14 cellular contexts compared by ENCODE assay signal in the genomic region with DNA sequence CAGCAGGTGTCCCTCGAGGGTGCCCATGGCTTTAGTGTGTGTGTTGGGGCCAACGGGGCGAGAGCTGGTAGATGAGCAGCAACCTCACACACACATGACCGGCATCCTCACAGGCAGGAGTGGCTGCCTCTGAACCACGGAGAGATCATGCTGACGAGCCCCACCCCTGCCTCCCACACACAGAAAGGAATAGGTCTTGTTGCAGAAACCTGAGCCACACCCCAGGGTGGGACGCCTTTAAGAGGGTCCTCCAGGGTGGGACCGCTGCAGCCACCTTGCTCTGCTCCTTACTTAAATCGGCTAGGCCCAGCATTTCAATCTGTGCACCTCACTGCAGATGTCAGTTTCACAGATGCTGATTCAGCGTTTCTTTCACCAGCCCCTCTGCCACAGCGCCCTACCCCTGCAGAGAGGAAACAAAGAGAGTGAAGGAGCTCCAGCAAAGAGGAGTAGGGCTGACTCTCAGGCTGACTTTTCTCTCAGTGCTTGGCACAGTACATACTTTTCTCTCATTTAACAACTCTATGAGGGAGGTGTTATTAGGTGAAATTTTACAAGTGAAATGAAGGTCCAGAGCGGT.
DNase-seq lines count a peak whose midpoint lies in the region; ATAC-seq and TF ChIP-seq lines count a peak whose summit lies in the region.
"Had no signal": no experiment of that assay in that cellular context is flagged by ENCODE, and none has a peak within 500 bp of the region (broad histone marks: within the 10 kb centered on the region; RNA-seq: fewer than 3 reads in every experiment).

No MANE protein-coding gene starts in this region.

- TF ChIP-seq CTCF in GM20000 (IDR thresholded peaks at IDR 0.05; ENCODE audit: extremely low read depth, missing control alignments) (no peak), IMR-90 (conservative IDR thresholded peaks at IDR 0.05; ENCODE audit: low read depth, low read length) (no peak), endodermal cell (conservative IDR thresholded peaks at IDR 0.05) (no peak), mammary epithelial cell (conservative IDR thresholded peaks at IDR 0.05 in 1 of 2, IDR thresholded peaks at IDR 0.05 in 1 of 2; ENCODE audit: extremely low read depth in 1 of 2, insufficient read depth in 1 of 2, low read depth in 1 of 2, low read length in 2 of 2) (no peak)

- POLR2A ChIA-PET in IMR-90 (lab: Charles Lee; ENCODE audit: unreplicated experiment), result interaction anchor here (0.6 kb wide), 1 partner anchor 378 kb away, joined by 13 read pairs; no protein-coding TSS in a partner anchor

- H3K4me3 ChIP-seq in IMR-90 (ENCODE audit: insufficient read depth, low read depth, low read length) (no peak overlapping the region), endodermal cell (ENCODE audit: low read length) (no peak overlapping the region), neuronal stem cell (ENCODE audit: low read length in 2 of 2) (no peak overlapping the region), mammary epithelial cell (replicated peaks in 1 of 3; ENCODE audit: insufficient read depth in 1 of 3, low read depth in 2 of 3, low read length in 3 of 3) (no peak overlapping the region)

- peaks cover 15% of the 10 kb centered on the region for H3K27me3 Mint-ChIP-seq in endodermal cell (ENCODE audit: insufficient read depth)

- H3K9me3 Mint-ChIP-seq in endodermal cell, result peaks cover 7% of the 10 kb centered on the region

- no peak overlapping the region for H2BK12ac ChIP-seq in neuronal stem cell (ENCODE audit: low read length)

- no peak overlapping the region for H4K8ac ChIP-seq in IMR-90 (ENCODE audit: low read depth in 2 of 2, low read length in 2 of 2)
- no peak overlapping the region for H4K8ac ChIP-seq in neuronal stem cell (ENCODE audit: low read depth, low read length)

- no peak overlapping the region for H3K56ac ChIP-seq in IMR-90 (ENCODE audit: extremely low read depth, insufficient read depth, low read length)

- H3K27ac Mint-ChIP-seq in endodermal cell, result no peak overlapping the region

- H3K36me3 ChIP-seq in IMR-90 (ENCODE audit: control insufficient read depth, insufficient read depth, low read length) (no peaks in the 10 kb centered on the region), endodermal cell (ENCODE audit: control insufficient read depth, insufficient read depth, low read length) (no peaks in the 10 kb centered on the region), neuronal stem cell (replicated peaks in 1 of 2; ENCODE audit: control insufficient read depth in 2 of 2, insufficient read depth in 2 of 2, low read length in 2 of 2) (no peaks in the 10 kb centered on the region), mammary epithelial cell (ENCODE audit: insufficient read depth, low read length) (no peaks in the 10 kb centered on the region)

- H3K27me3 ChIP-seq in IMR-90 (ENCODE audit: control insufficient read depth, insufficient read depth, low read length), result peaks cover 23% of the 10 kb centered on the region
- H3K27me3 ChIP-seq in endodermal cell (ENCODE audit: control insufficient read depth, insufficient read depth, low read length, poor library complexity, severe bottlenecking), result peaks cover 4% of the 10 kb centered on the region
- peaks cover 0 to 11% (median 0%) of the 10 kb centered on the region in 3 experiments for H3K27me3 ChIP-seq in neuronal stem cell (ENCODE audit: control insufficient read depth in 3 of 3, insufficient read depth in 3 of 3, low read depth in 1 of 3, low read length in 3 of 3)
- H3K27me3 ChIP-seq in mammary epithelial cell (ENCODE audit: insufficient read depth, low read length), result peaks cover 5% of the 10 kb centered on the region

- CTCF ChIA-PET in IMR-90 (lab: Yijun Ruan, JAX) (no interaction called here), mammary epithelial cell (lab: Charles Lee; ENCODE audit: low non-redundant PET) (interaction anchor here (0.6 kb wide), 1 partner anchor 25 kb away, joined by 5 read pairs; no protein-coding TSS in a partner anchor)

- no peaks in the 10 kb centered on the region for H3K9me1 ChIP-seq in IMR-90 (ENCODE audit: insufficient read depth, low read length)

- H2BK20ac ChIP-seq in IMR-90 (ENCODE audit: low read depth, low read length), result no peak overlapping the region

- H2BK5ac ChIP-seq in IMR-90 (ENCODE audit: low read depth, low read length, poor library complexity, severe bottlenecking) (no peak overlapping the region), neuronal stem cell (ENCODE audit: low read length) (no peak overlapping the region)

- H2AK9ac ChIP-seq in IMR-90 (replicated peaks; ENCODE audit: low read depth, low read length, poor library complexity), result no peak overlapping the region

- no peak for TF ChIP-seq RAD21 in IMR-90 (IDR thresholded peaks at IDR 0.05; ENCODE audit: low read length)

- dilution Hi-C loops in IMR-90 (cut with HindIII; ENCODE audit: low sequenced_read_pairs, unreplicated experiment) (no loop called here), mammary epithelial cell (cut with HindIII; ENCODE audit: low sequenced_read_pairs) (no loop called here)

- H2BK15ac ChIP-seq in IMR-90 (ENCODE audit: low read depth, low read length) (no peak overlapping the region), neuronal stem cell (ENCODE audit: low read length) (peak overlapping the region; percentile 68)

- WGBS in IMR-90 (ENCODE audit: extremely low coverage in 2 of 2, insufficient read length in 1 of 2), 2 experiments, result 40% methylated on average over 2 of the region's 12 CpGs; no CpG with 5 or more reads in 1 of the 2 experiments
- 62 to 70% methylated on average over 5 to 12 of the region's 12 CpGs for WGBS in endodermal cell (ENCODE audit: insufficient coverage in 1 of 2, insufficient read length in 1 of 2), 2 experiments
- WGBS in neuronal stem cell (ENCODE audit: extremely low coverage in 2 of 2, insufficient read length in 2 of 2, insufficient replicate concordance in 1 of 2), 2 donors, result no CpG with 5 or more reads among the region's 12 CpGs
- 8% methylated on average over 7 of the region's 12 CpGs for WGBS in mammary epithelial cell (ENCODE audit: low coverage, missing lambda C conversion rate)

- no peak for ATAC-seq in IMR-90 (ENCODE audit: low read depth)

- intact Hi-C loops in IMR-90 (cut with micrococcal nuclease) (no loop called here), mammary epithelial cell (cut with micrococcal nuclease) (no loop called here)

- H3K4me3 Mint-ChIP-seq in endodermal cell, result no peak overlapping the region
- H3K4me3 Mint-ChIP-seq: CD14-positive monocyte, H9 had no signal

- no peaks in the 10 kb centered on the region for H3K79me2 ChIP-seq in mammary epithelial cell (ENCODE audit: insufficient read depth, low read length)

- H3K4me2 ChIP-seq in IMR-90 (ENCODE audit: low read depth, low read length) (no peak overlapping the region), neuronal stem cell (ENCODE audit: insufficient read depth, low read length, poor library complexity, severe bottlenecking) (no peak overlapping the region), mammary epithelial cell (ENCODE audit: insufficient read depth, low read depth, low read length) (no peak overlapping the region)
- H3K4me2 ChIP-seq: SK-N-SH had no signal

- peaks cover 5% of the 10 kb centered on the region for H3K9me3 ChIP-seq in IMR-90 (ENCODE audit: control insufficient read depth, insufficient read depth, low read length)
- peaks cover 9% of the 10 kb centered on the region for H3K9me3 ChIP-seq in endodermal cell (ENCODE audit: control insufficient read depth, low read length)
- peaks cover 0 to 5% of the 10 kb centered on the region in 2 donors for H3K9me3 ChIP-seq in neuronal stem cell (replicated peaks in 1 of 2; ENCODE audit: control insufficient read depth in 2 of 2, insufficient read depth in 1 of 2, low read depth in 1 of 2, low read length in 2 of 2)
- no peaks in the 10 kb centered on the region for H3K9me3 ChIP-seq in mammary epithelial cell (replicated peaks; ENCODE audit: insufficient read depth, low read length)
- H3K9me3 ChIP-seq: SK-N-SH had no signal

- no peak overlapping the region for H3K18ac ChIP-seq in IMR-90 (ENCODE audit: low read depth, low read length)
- H3K18ac ChIP-seq in neuronal stem cell (ENCODE audit: low read length), result peak overlapping the region; percentile 25

- H4K20me1 ChIP-seq in IMR-90 (ENCODE audit: insufficient read depth, low read length) (no peaks in the 10 kb centered on the region), mammary epithelial cell (ENCODE audit: insufficient read depth, low read length) (no peaks in the 10 kb centered on the region)

- no peak for TF ChIP-seq POLR2A in IMR-90 (IDR thresholded peaks at IDR 0.05; ENCODE audit: low read depth, low read length)

- H2BK120ac ChIP-seq in IMR-90 (ENCODE audit: low read depth, low read length), result no peak overlapping the region
- H2BK120ac ChIP-seq in neuronal stem cell (ENCODE audit: low read depth, low read length), result no peak overlapping the region

- H3K23ac ChIP-seq in IMR-90 (ENCODE audit: low read depth, low read length), result no peak overlapping the region
- no peak overlapping the region for H3K23ac ChIP-seq in neuronal stem cell (ENCODE audit: low read depth, low read length, poor library complexity)

- H2AK5ac ChIP-seq in IMR-90 (ENCODE audit: low read depth, low read length), result no peak overlapping the region
- no peak overlapping the region for H2AK5ac ChIP-seq in neuronal stem cell (ENCODE audit: low read depth, low read length)

- H3K4me1 ChIP-seq in IMR-90 (ENCODE audit: control insufficient read depth, insufficient read depth, low read length) (no peaks in the 10 kb centered on the region), endodermal cell (ENCODE audit: control insufficient read depth, insufficient read depth, low read length) (no peaks in the 10 kb centered on the region), neuronal stem cell (ENCODE audit: control insufficient read depth in 2 of 2, insufficient read depth in 1 of 2, low read depth in 1 of 2, low read length in 2 of 2) (peaks cover 0 to 3% of the 10 kb centered on the region in 2 donors), mammary epithelial cell (ENCODE audit: insufficient read depth, low read length) (no peaks in the 10 kb centered on the region)

- no peak overlapping the region for H3K4ac ChIP-seq in IMR-90 (ENCODE audit: low read depth, low read length)
- no peak overlapping the region for H3K4ac ChIP-seq in neuronal stem cell (ENCODE audit: low read length)

- BruUV-seq in IMR-90 (replicated peaks; lab: Mats Ljungman, UMichigan), result no TSS peak
- no TSS peak for BruUV-seq in mammary epithelial cell (replicated peaks; lab: Mats Ljungman, UMichigan)

- H4K91ac ChIP-seq in IMR-90 (ENCODE audit: insufficient read depth, low read depth, low read length) (no peak overlapping the region), neuronal stem cell (ENCODE audit: low read depth, low read length, poor library complexity) (no peak overlapping the region)

- H3K27ac ChIP-seq in IMR-90 (ENCODE audit: insufficient read depth, low read length) (no peak overlapping the region), endodermal cell (ENCODE audit: low read depth, low read length) (peak overlapping the region; percentile 72), neuronal stem cell (replicated peaks; ENCODE audit: low read length) (no peak overlapping the region), mammary epithelial cell (ENCODE audit: insufficient read depth, low read depth, low read length) (no peak overlapping the region)

- no peaks in the 10 kb centered on the region for H3K79me1 ChIP-seq in IMR-90 (ENCODE audit: low read depth in 1 of 2, low read length in 2 of 2)
- H3K79me1 ChIP-seq in neuronal stem cell (ENCODE audit: low read depth, low read length), result no peaks in the 10 kb centered on the region

- H4K5ac ChIP-seq in IMR-90 (ENCODE audit: low read depth, low read length), result no peak overlapping the region

- in situ Hi-C loops in IMR-90 (cut with MboI; ENCODE audit: low sequenced_read_pairs) (no loop called here), mammary epithelial cell (cut with MboI; ENCODE audit: low sequenced_read_pairs in 2 of 2) (no loop called here)

- H3K14ac ChIP-seq in IMR-90 (replicated peaks; ENCODE audit: low read depth, low read length) (no peak overlapping the region), neuronal stem cell (ENCODE audit: low read length) (peak overlapping the region; percentile 11)

- peak; percentile 1 for DNase-seq in GM20000 (ENCODE audit: low spot score)
- DNase-seq in IMR-90, result no peak
- no peak for DNase-seq in endodermal cell
- no peak for DNase-seq in neuronal stem cell (ENCODE audit: low spot score)
- no peak for DNase-seq in mammary epithelial cell
- no peak for DNase-seq in Ammon's horn (ENCODE audit: low spot score)
- no peak for DNase-seq in AML-193 (lab: John Stamatoyannopoulos, UW)
- DNase-seq: COR-L47, GDM1, H9, NCI-H2107, NCI-H446, SK-N-SH had no signal

- H2AFZ ChIP-seq in IMR-90 (replicated peaks; ENCODE audit: low read length, poor library complexity) (no peak overlapping the region), neuronal stem cell (ENCODE audit: low read length) (peak overlapping the region; percentile 28), mammary epithelial cell (ENCODE audit: low read depth, low read length) (no peak overlapping the region)

- no peaks in the 10 kb centered on the region for H3K4me1 Mint-ChIP-seq in endodermal cell

- H3K36me3 Mint-ChIP-seq in endodermal cell (ENCODE audit: low read depth), result no peaks in the 10 kb centered on the region
- H3K36me3 Mint-ChIP-seq: CD14-positive monocyte had no signal

- H3K9ac ChIP-seq in IMR-90 (ENCODE audit: low read depth, low read length) (no peak overlapping the region), endodermal cell (ENCODE audit: extremely low read depth, low read length, poor library complexity, severe bottlenecking) (no peak overlapping the region), neuronal stem cell (ENCODE audit: low read depth, low read length, poor library complexity) (no peak overlapping the region), mammary epithelial cell (ENCODE audit: insufficient read depth, low read length) (no peak overlapping the region)
- H3K9ac ChIP-seq: SK-N-SH had no signal
